2 cellular contexts compared by ENCODE assay signal in genomic region chr5:12017037-12017436, GRCh38.
TF ChIP-seq lines count a peak whose summit lies in the region.

No MANE protein-coding gene starts in this region.

TF ChIP-seq in H1, 55 proteins besides CTCF, POLR2A, EP300 and RAD21:
- TF ChIP-seq USF2 (IDR thresholded peaks at IDR 0.05; ENCODE audit: low read length) (no peak), SP2 (IDR thresholded peaks at IDR 0.05; ENCODE audit: low read length) (no peak), SP1 (IDR thresholded peaks at IDR 0.05; ENCODE audit: low read depth, low read length) (no peak), RBBP5 (IDR thresholded peaks at IDR 0.05; ENCODE audit: borderline replicate concordance, low read depth, low read length) (no peak), SP4 (IDR thresholded peaks at IDR 0.05; ENCODE audit: low read length) (no peak), GABPA (IDR thresholded peaks at IDR 0.05; ENCODE audit: borderline replicate concordance, insufficient read depth, low read length) (no peak), SUZ12 (IDR thresholded peaks at IDR 0.05; ENCODE audit: low read length) (no peak), POLR2AphosphoS5 (IDR thresholded peaks at IDR 0.05; ENCODE audit: low read depth, low read length) (no peak), RFX5 (IDR thresholded peaks at IDR 0.05; ENCODE audit: borderline replicate concordance, low read depth, low read length) (no peak), CBX8 (IDR thresholded peaks at IDR 0.05; ENCODE audit: borderline replicate concordance, low read depth, low read length) (no peak), ASH2L (IDR thresholded peaks at IDR 0.05; ENCODE audit: low read length) (no peak), E2F6 (IDR thresholded peaks at IDR 0.05) (no peak), HDAC2 (IDR thresholded peaks at IDR 0.05; ENCODE audit: borderline replicate concordance in 1 of 2, low read depth in 2 of 2, low read length in 2 of 2) (no peak), SAP30 (IDR thresholded peaks at IDR 0.05; ENCODE audit: insufficient read depth, insufficient replicate concordance, low read length) (no peak), CBX5 (IDR thresholded peaks at IDR 0.05; ENCODE audit: low read depth, low read length) (no peak)

TF ChIP-seq in HepG2, 621 proteins besides CTCF, POLR2A, EP300 and RAD21:
- no peak for TF ChIP-seq ZNF543 (CRISPR knock-in tag; IDR thresholded peaks at IDR 0.05)
- no peak for TF ChIP-seq ZBTB4 (CRISPR knock-in tag; IDR thresholded peaks at IDR 0.05; ENCODE audit: borderline replicate concordance)
- no peak for TF ChIP-seq ZC3H4 (CRISPR knock-in tag; IDR thresholded peaks at IDR 0.05; ENCODE audit: borderline replicate concordance)
- TF ChIP-seq ZNF484 (CRISPR knock-in tag; IDR thresholded peaks at IDR 0.05; ENCODE audit: borderline replicate concordance, low read depth) = no peak
- TF ChIP-seq HDAC2 (CRISPR knock-in tag; IDR thresholded peaks at IDR 0.05) = no peak
- TF ChIP-seq ZNF598 (CRISPR knock-in tag; IDR thresholded peaks at IDR 0.05; ENCODE audit: borderline replicate concordance) = no peak
- TF ChIP-seq RARA (CRISPR knock-in tag; IDR thresholded peaks at IDR 0.05) = no peak
- TF ChIP-seq JUND (CRISPR knock-in tag; IDR thresholded peaks at IDR 0.05) = no peak
- TF ChIP-seq GRHL1 (CRISPR knock-in tag; conservative IDR thresholded peaks at IDR 0.05) = no peak
- no peak for TF ChIP-seq PRMT3 (CRISPR knock-in tag; IDR thresholded peaks at IDR 0.05; ENCODE audit: borderline replicate concordance, low read depth)
- TF ChIP-seq ZNF577 (CRISPR knock-in tag; IDR thresholded peaks at IDR 0.05; ENCODE audit: borderline replicate concordance, low read depth) = no peak
- no peak for TF ChIP-seq ARID5B (CRISPR knock-in tag; IDR thresholded peaks at IDR 0.05)
